In the genomic region with DNA sequence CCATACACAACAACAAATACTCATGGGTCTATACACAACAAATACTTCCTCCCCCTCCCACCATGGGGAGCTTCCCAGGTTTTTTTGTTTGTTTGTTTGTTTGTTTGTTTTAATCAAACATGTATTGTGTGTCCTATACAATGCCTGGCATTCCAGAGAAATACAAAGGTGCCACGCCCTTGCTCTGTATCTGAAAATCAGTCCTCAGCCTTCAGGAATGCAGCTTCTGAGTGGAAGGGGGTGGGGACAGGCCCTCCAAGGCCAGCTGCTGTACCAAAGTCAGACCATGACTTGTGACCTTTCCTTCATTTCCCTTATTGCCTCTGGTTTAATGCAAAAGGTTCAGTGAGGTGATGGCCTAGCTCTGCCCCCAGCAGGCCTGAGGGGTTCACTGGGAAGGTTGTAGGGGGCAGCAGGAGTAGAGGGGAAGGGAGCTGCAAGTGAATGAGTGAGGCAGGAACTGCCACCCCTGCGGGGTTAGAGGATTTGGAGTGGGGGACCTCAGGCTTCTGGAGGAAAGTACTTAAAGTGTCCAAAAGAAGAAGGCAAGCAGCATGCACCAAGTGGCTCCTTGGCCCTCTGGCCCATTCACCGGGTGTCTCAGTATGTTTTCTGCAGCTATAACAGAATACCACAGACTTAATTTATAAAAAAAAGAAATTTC, we compare ENCODE assay signal across 15 cellular contexts.
A peak's percentile ranks its signal among the peaks of the same experiment; 100 is the strongest.
DNase-seq lines count a peak whose midpoint lies in the region; ATAC-seq, FAIRE-seq and TF ChIP-seq lines count a peak whose summit lies in the region.
"Had no signal": no experiment of that assay in that cellular context is flagged by ENCODE, and none has a peak within 500 bp of the region (broad histone marks: within the 10 kb centered on the region; RNA-seq: fewer than 3 reads in every experiment).

No MANE protein-coding gene starts in this region.

- H3K4me1 Mint-ChIP-seq in T-helper 2 cell treated with Interferon-gamma antibody and Interleukin-4, amounts not matched to agents 5 μg/mL and 100 μg/mL, for 36 hours (ENCODE audit: low read depth), result peaks cover 80% of the 10 kb centered on the region
- H3K4me1 Mint-ChIP-seq in progenitor cell of endocrine pancreas (ENCODE audit: low read depth), result no peaks in the 10 kb centered on the region
- peaks cover 27% of the 10 kb centered on the region for H3K4me1 Mint-ChIP-seq in glutamatergic neuron (ENCODE audit: low read depth, unreplicated experiment)

- H3K9me3 Mint-ChIP-seq in T-helper 2 cell treated with Interferon-gamma antibody and Interleukin-4, amounts not matched to agents 5 μg/mL and 100 μg/mL, for 36 hours, result no peaks in the 10 kb centered on the region
- H3K9me3 Mint-ChIP-seq in progenitor cell of endocrine pancreas (ENCODE audit: low read depth) (no peaks in the 10 kb centered on the region), glutamatergic neuron (ENCODE audit: unreplicated experiment) (peaks cover 13% of the 10 kb centered on the region)
- H3K9me3 Mint-ChIP-seq: brain, natural killer cell had no signal

- H3K27ac ChIP-seq in HUES6 (ENCODE audit: low read depth, low read length), result peak overlapping the region; percentile 5; the same call in 1 of the 2 replicates
- H3K27ac ChIP-seq: 22Rv1, WERI-Rb-1 had no signal

- DNase-seq in T-helper 2 cell treated with Interferon-gamma antibody and Interleukin-4, amounts not matched to agents 5 μg/mL and 100 μg/mL, for 36 hours (ENCODE audit: low spot score), result no peak
- DNase-seq in T-helper 2 cell (no peak), bronchial epithelial cell (ENCODE audit: low read depth) (peak; percentile 32), progenitor cell of endocrine pancreas (ENCODE audit: low spot score, unreplicated experiment) (no peak), glutamatergic neuron (no peak)
- DNase-seq in activated CD4-positive, CD25-positive, alpha-beta regulatory T cell treated with anti-CD3 and anti-CD28 coated beads, Interleukin-2, amount 50 U/mL, for 72 hours, result no peak
- DNase-seq: effector memory CD4-positive, alpha-beta T cell; natural killer cell; NCI-H1930; WERI-Rb-1 had no signal

- peaks cover 55% of the 10 kb centered on the region for H3K36me3 Mint-ChIP-seq in T-helper 2 cell treated with Interferon-gamma antibody and Interleukin-4, amounts not matched to agents 5 μg/mL and 100 μg/mL, for 36 hours (ENCODE audit: low read depth)
- peaks cover 14% of the 10 kb centered on the region for H3K36me3 Mint-ChIP-seq in progenitor cell of endocrine pancreas (ENCODE audit: insufficient read depth)
- peaks cover 5% of the 10 kb centered on the region for H3K36me3 Mint-ChIP-seq in glutamatergic neuron (ENCODE audit: unreplicated experiment)

- H3K4me3 Mint-ChIP-seq in T-helper 2 cell treated with Interferon-gamma antibody and Interleukin-4, amounts not matched to agents 5 μg/mL and 100 μg/mL, for 36 hours, result no peak overlapping the region
- H3K4me3 Mint-ChIP-seq in progenitor cell of endocrine pancreas (ENCODE audit: low read depth) (no peak overlapping the region), glutamatergic neuron (ENCODE audit: unreplicated experiment) (no peak overlapping the region)
- H3K4me3 Mint-ChIP-seq: brain, natural killer cell had no signal

- peak overlapping the region; percentile 43 for H3K27ac Mint-ChIP-seq in T-helper 2 cell treated with Interferon-gamma antibody and Interleukin-4, amounts not matched to agents 5 μg/mL and 100 μg/mL, for 36 hours
- H3K27ac Mint-ChIP-seq in progenitor cell of endocrine pancreas, result peak overlapping the region; percentile 69
- no peak overlapping the region for H3K27ac Mint-ChIP-seq in glutamatergic neuron (ENCODE audit: unreplicated experiment)
- H3K27ac Mint-ChIP-seq: natural killer cell had no signal

- H3K4me1 ChIP-seq in HUES6 (ENCODE audit: control insufficient read depth, insufficient read depth, low read length), result peaks cover 31% of the 10 kb centered on the region

- TF ChIP-seq CTCF in bronchial epithelial cell (IDR thresholded peaks at IDR 0.05; ENCODE audit: insufficient read depth, low read length, severe bottlenecking) (no peak), progenitor cell of endocrine pancreas (IDR thresholded peaks at IDR 0.05; ENCODE audit: unreplicated experiment) (no peak), glutamatergic neuron (IDR thresholded peaks at IDR 0.05; ENCODE audit: partially characterized antibody, unreplicated experiment) (no peak)

- H3K9me3 ChIP-seq in HUES6 (ENCODE audit: control insufficient read depth, insufficient read depth, low read depth, low read length), result no peaks in the 10 kb centered on the region

- H3K27me3 ChIP-seq in HUES6 (ENCODE audit: control insufficient read depth, insufficient read depth, low read length) (no peaks in the 10 kb centered on the region), bronchial epithelial cell (ENCODE audit: control insufficient read depth, insufficient read depth, low read length) (no peaks in the 10 kb centered on the region)

- no peak overlapping the region for H3K9ac ChIP-seq in HUES6 (ENCODE audit: low read length)

- no peaks in the 10 kb centered on the region for H3K27me3 Mint-ChIP-seq in T-helper 2 cell treated with Interferon-gamma antibody and Interleukin-4, amounts not matched to agents 5 μg/mL and 100 μg/mL, for 36 hours (ENCODE audit: low read depth)
- H3K27me3 Mint-ChIP-seq in progenitor cell of endocrine pancreas, result no peaks in the 10 kb centered on the region
- H3K27me3 Mint-ChIP-seq in glutamatergic neuron (ENCODE audit: unreplicated experiment), result peaks cover 12% of the 10 kb centered on the region

- no peak overlapping the region for H3K4me3 ChIP-seq in HUES6 (ENCODE audit: low read depth, low read length)
- no peak overlapping the region for H3K4me3 ChIP-seq in bronchial epithelial cell (ENCODE audit: low read depth, low read length)

- ATAC-seq in HG03039 (IDR thresholded peaks at IDR 0.05; ENCODE audit: unreplicated experiment), result no peak
- ATAC-seq: left colon, natural killer cell had no signal

- H3K36me3 ChIP-seq in HUES6 (ENCODE audit: control insufficient read depth, insufficient read depth, low read length), result peaks cover 19% of the 10 kb centered on the region; the same call in 1 of the 2 replicates
- H3K36me3 ChIP-seq in bronchial epithelial cell (ENCODE audit: control insufficient read depth, insufficient read depth, low read length), result peaks cover 1% of the 10 kb centered on the region

- no peak for FAIRE-seq in bronchial epithelial cell (lab: Jason Lieb, UNC)
